In genomic region chr3:125055913-125056705, GRCh38 we compare ENCODE assay signal across 8 cellular contexts. TPM values are rescaled to one million over a fixed set of nuclear protein-coding genes. Genes with fewer than 3 reads are reported as not detected.
DNase-seq lines count a peak whose midpoint lies in the region; ATAC-seq and TF ChIP-seq lines count a peak whose summit lies in the region.

A gene with protein sequence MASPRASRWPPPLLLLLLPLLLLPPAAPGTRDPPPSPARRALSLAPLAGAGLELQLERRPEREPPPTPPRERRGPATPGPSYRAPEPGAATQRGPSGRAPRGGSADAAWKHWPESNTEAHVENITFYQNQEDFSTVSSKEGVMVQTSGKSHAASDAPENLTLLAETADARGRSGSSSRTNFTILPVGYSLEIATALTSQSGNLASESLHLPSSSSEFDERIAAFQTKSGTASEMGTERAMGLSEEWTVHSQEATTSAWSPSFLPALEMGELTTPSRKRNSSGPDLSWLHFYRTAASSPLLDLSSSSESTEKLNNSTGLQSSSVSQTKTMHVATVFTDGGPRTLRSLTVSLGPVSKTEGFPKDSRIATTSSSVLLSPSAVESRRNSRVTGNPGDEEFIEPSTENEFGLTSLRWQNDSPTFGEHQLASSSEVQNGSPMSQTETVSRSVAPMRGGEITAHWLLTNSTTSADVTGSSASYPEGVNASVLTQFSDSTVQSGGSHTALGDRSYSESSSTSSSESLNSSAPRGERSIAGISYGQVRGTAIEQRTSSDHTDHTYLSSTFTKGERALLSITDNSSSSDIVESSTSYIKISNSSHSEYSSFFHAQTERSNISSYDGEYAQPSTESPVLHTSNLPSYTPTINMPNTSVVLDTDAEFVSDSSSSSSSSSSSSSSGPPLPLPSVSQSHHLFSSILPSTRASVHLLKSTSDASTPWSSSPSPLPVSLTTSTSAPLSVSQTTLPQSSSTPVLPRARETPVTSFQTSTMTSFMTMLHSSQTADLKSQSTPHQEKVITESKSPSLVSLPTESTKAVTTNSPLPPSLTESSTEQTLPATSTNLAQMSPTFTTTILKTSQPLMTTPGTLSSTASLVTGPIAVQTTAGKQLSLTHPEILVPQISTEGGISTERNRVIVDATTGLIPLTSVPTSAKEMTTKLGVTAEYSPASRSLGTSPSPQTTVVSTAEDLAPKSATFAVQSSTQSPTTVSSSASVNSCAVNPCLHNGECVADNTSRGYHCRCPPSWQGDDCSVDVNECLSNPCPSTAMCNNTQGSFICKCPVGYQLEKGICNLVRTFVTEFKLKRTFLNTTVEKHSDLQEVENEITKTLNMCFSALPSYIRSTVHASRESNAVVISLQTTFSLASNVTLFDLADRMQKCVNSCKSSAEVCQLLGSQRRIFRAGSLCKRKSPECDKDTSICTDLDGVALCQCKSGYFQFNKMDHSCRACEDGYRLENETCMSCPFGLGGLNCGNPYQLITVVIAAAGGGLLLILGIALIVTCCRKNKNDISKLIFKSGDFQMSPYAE (N-terminal part only) (minus strand): TSS chr3:125055997. CDS start chr3:125055890, 107 bp downstream.

- ATAC-seq in GM21786 (IDR thresholded peaks at IDR 0.05; ENCODE audit: unreplicated experiment) (peak; percentile 55), WTC11 (peak; percentile 70)

- POLR2A ChIA-PET in WTC11 (lab: Charles Lee): no interaction called here

- H3K9me3 ChIP-seq in MG63 (no peaks in the 10 kb centered on the region), mammary epithelial cell (replicated peaks; ENCODE audit: insufficient read depth, low read length) (no peaks in the 10 kb centered on the region)

- no peaks in the 10 kb centered on the region for H3K9me3 Mint-ChIP-seq in WTC11

- CTCF ChIA-PET in WTC11 (lab: Charles Lee): interaction anchor here (0.6 to 0.7 kb wide), 5 partner anchors 10 to 175 kb away, joined by 3 to 4 read pairs (median 4); no protein-coding TSS in a partner anchor
- CTCF ChIA-PET in mammary epithelial cell (lab: Charles Lee; ENCODE audit: low non-redundant PET): no interaction called here

- peaks cover 51% of the 10 kb centered on the region for H3K4me1 Mint-ChIP-seq in WTC11

- H3K4me3 ChIP-seq in MG63 (peak within 1 kb of the TSS; percentile 82), mammary epithelial cell (replicated peaks in 1 of 3; ENCODE audit: insufficient read depth in 1 of 3, low read depth in 2 of 3, low read length in 3 of 3) (peak within 1 kb of the TSS; percentile 59 to 79 (median 77))

- H3K4me3 Mint-ChIP-seq in WTC11: peak within 1 kb of the TSS; percentile 89

- H3K27ac Mint-ChIP-seq in WTC11: no peak within 1 kb of the TSS

- no TSS peak for BruUV-seq in mammary epithelial cell (replicated peaks; lab: Mats Ljungman, UMichigan)

- H2AFZ ChIP-seq in mammary epithelial cell (ENCODE audit: low read depth, low read length): peak within 1 kb of the TSS; percentile 82

- H3K36me3 Mint-ChIP-seq in WTC11: no peaks in the 10 kb centered on the region

- peak within 1 kb of the TSS; percentile 62 for H3K9ac ChIP-seq in mammary epithelial cell (ENCODE audit: insufficient read depth, low read length)

- peaks cover 35% of the 10 kb centered on the region for H3K79me2 ChIP-seq in mammary epithelial cell (ENCODE audit: insufficient read depth, low read length)

- DNase-seq in EH (ENCODE audit: low read depth) (peak; percentile 93), MG63 (peak; percentile 95), WTC11 (ENCODE audit: low spot score) (peak; percentile 80), mammary epithelial cell (peak; percentile 73), inferior parietal cortex (ENCODE audit: extremely low spot score) (peak; percentile 52), NCI-H345 (lab: John Stamatoyannopoulos, UW) (no peak)
- peak; percentile 53 to 72 for DNase-seq in stimulated activated CD4-positive, alpha-beta T cell treated with anti-CD3 and anti-CD28 coated beads, Interleukin-12 subunit alpha, Interleukin-12 subunit beta, amount 100 ng/mL, for 24 hours (ENCODE audit: low read depth in 2 of 2)

- no peaks in the 10 kb centered on the region for H3K27me3 ChIP-seq in MG63
- no peaks in the 10 kb centered on the region for H3K27me3 ChIP-seq in mammary epithelial cell (ENCODE audit: insufficient read depth, low read length)

- peak within 1 kb of the TSS; percentile 60 for H3K27ac ChIP-seq in mammary epithelial cell (ENCODE audit: insufficient read depth, low read depth, low read length)

- in situ Hi-C loops in mammary epithelial cell (cut with MboI; ENCODE audit: low sequenced_read_pairs in 2 of 2): no loop called here

- dilution Hi-C loops in mammary epithelial cell (cut with HindIII; ENCODE audit: low sequenced_read_pairs): no loop called here

- H3K36me3 ChIP-seq in MG63 (peaks cover 28% of the 10 kb centered on the region), mammary epithelial cell (ENCODE audit: insufficient read depth, low read length) (no peaks in the 10 kb centered on the region)

- no peak for TF ChIP-seq CTCF in WTC11 (IDR thresholded peaks at IDR 0.05)
- no peak for TF ChIP-seq CTCF in mammary epithelial cell (conservative IDR thresholded peaks at IDR 0.05 in 1 of 2, IDR thresholded peaks at IDR 0.05 in 1 of 2; ENCODE audit: extremely low read depth in 1 of 2, insufficient read depth in 1 of 2, low read depth in 1 of 2, low read length in 2 of 2)

- peaks cover 50% of the 10 kb centered on the region for H3K27me3 Mint-ChIP-seq in WTC11 (ENCODE audit: low read depth)

- WGBS in mammary epithelial cell (ENCODE audit: low coverage, missing lambda C conversion rate): 5% methylated on average over 15 of the region's 67 CpGs

- H3K4me1 ChIP-seq in mammary epithelial cell (ENCODE audit: insufficient read depth, low read length): peaks cover 58% of the 10 kb centered on the region

- H4K20me1 ChIP-seq in mammary epithelial cell (ENCODE audit: insufficient read depth, low read length): no peaks in the 10 kb centered on the region

- H3K4me2 ChIP-seq in mammary epithelial cell (ENCODE audit: insufficient read depth, low read depth, low read length): peak within 1 kb of the TSS; percentile 92

- intact Hi-C loops in mammary epithelial cell (cut with micrococcal nuclease): loop anchor here (5.0 kb wide), 3 partner anchors 96 to 381 kb away; partner anchors contain the start of gene ZNF148

TF ChIP-seq in WTC11, 78 proteins besides CTCF, POLR2A, EP300 and RAD21 (continues in another document):
- TF ChIP-seq ATF2 (CRISPR knock-in tag; IDR thresholded peaks at IDR 0.05; ENCODE audit: borderline replicate concordance, low read depth) (no peak), ZNF263 (CRISPR knock-in tag; IDR thresholded peaks at IDR 0.05; ENCODE audit: low read depth) (no peak)
- TF ChIP-seq, protein P1, sequence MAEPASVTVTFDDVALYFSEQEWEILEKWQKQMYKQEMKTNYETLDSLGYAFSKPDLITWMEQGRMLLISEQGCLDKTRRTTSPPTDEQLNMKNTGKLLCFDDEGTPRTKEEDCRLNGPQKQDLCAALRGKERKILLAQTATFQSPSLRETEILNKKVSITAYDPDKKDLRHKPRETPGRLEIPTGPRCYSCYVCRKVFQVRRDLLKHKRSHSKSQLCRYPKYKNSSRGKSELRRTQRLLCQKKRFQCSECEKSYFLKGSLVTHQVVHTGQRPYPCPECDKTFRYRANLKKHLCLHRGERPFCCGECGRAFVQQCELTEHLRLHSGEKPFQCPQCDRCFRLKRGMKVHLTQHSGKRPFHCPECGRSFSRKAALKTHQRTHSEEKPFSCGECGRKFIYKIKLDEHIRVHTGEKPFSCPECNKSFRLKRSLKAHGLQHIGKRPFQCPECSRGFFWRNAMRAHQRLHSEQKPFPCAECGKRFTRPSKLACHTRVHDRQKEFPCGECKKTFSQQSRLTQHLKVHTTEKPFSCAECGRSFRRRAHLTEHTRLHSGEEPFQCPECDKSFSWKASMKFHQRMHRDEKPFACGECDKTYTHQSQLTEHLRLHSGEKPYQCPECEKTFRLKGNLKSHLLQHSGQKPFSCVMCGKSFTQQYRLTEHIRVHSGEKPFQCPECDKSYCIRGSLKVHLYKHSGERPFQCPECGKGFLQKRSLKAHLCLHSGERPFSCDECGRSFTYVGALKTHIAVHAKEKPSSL (CRISPR knock-in tag; conservative IDR thresholded peaks at IDR 0.05): no peak

RNA-seq across cellular contexts. Expression of the gene that starts here (rescaled TPM):
- total RNA-seq in MG63 (2014; rRNA removed; shearing (Covaris generic); ENCODE audit: low replicate concordance): 75.1 and 105 TPM in 2 replicates
- total RNA-seq in WTC11 (2021) (7.9 to 14.6 TPM (median 8.7 TPM) in 3 replicates), mammary epithelial cell (10 to 100 TPM; 24.8 to 33.8 TPM)
- 19.8 TPM for polyA plus RNA-seq in mammary epithelial cell
- 106 TPM for polyA minus RNA-seq in mammary epithelial cell
